8 cellular contexts compared by ENCODE assay signal in the genomic region with DNA sequence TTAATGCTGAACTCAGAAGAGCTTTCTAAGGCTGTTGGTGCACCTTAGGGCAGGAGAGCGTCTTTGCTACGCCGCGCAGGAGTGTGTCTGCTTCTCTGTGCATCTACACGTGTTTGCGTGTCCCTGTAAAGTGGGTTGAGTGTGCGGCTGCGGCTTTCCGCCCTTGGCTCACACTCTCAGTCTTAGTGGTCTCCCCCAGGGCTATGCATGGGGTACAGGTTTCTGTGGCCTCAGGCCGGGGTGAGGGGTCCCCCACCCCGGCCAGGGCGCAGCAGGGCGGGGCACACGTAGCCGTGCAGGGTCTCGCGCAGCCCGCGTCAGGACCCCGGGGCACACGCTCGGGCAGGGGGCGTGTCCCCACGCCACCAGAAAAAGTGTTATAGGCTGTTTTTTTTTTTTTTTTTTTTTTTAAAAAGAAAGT. TPM values are rescaled to one million over a fixed set of nuclear protein-coding genes. Genes with fewer than 3 reads are reported as not detected.
A peak's percentile ranks its signal among the peaks of the same experiment; 100 is the strongest.
DNase-seq lines count a peak whose midpoint lies in the region; FAIRE-seq and TF ChIP-seq lines count a peak whose summit lies in the region.

No MANE protein-coding gene starts in this region.

- H3K4me3 ChIP-seq in epithelial cell of esophagus (ENCODE audit: low read length): peak overlapping the region; percentile 60
- peak overlapping the region; percentile 70 to 99 (median 80) for H3K4me3 ChIP-seq in stomach

- peaks cover 17 to 41% (median 24%) of the 10 kb centered on the region in 4 donors for H3K4me1 ChIP-seq in stomach

- no peaks in the 10 kb centered on the region for H3K9me3 Mint-ChIP-seq in nephron

- TF ChIP-seq EP300 in stomach (IDR thresholded peaks at IDR 0.05): no peak

- TF ChIP-seq CTCF in epithelial cell of esophagus (IDR thresholded peaks at IDR 0.05; ENCODE audit: insufficient read depth, low read depth, low read length, missing control alignments): no peak
- no peak for TF ChIP-seq CTCF in nephron (IDR thresholded peaks at IDR 0.05; ENCODE audit: unreplicated experiment in 3 of 3)
- TF ChIP-seq CTCF in stomach (IDR thresholded peaks at IDR 0.05): no peak

- peak overlapping the region; percentile 92 to 100 (median 95) for H3K27ac ChIP-seq in stomach

- peak overlapping the region; percentile 93 to 95 (median 95) for H3K4me3 Mint-ChIP-seq in nephron

- peaks cover 3% of the 10 kb centered on the region for H3K36me3 Mint-ChIP-seq in nephron (ENCODE audit: low read depth)

- POLR2A ChIA-PET in HEK293T (lab: Yijun Ruan, JAX): interaction anchor here (0.7 to 1.7 kb wide), 5 partner anchors 10 to 128 kb away, joined by 3 to 4 read pairs (median 3); partner anchors contain the start of genes CNEP1R1 and HEATR3

- intact Hi-C loops in stomach (cut with DNase I; ENCODE audit: low total_unique reads): no loop called here

- no peaks in the 10 kb centered on the region for H3K27me3 ChIP-seq in stomach

- TF ChIP-seq POLR2A in GM12892 (IDR thresholded peaks at IDR 0.05; ENCODE audit: low read depth, low read length): no peak
- TF ChIP-seq POLR2A in stomach (IDR thresholded peaks at IDR 0.05): no peak

- CTCF ChIA-PET in HEK293T (lab: Yijun Ruan, JAX): interaction anchor here (0.9 kb wide), 1 partner anchor 58 kb away, joined by 4 read pairs; no protein-coding TSS in a partner anchor

- peaks cover 3% of the 10 kb centered on the region for H3K27me3 Mint-ChIP-seq in nephron (ENCODE audit: low read depth)

- H3K4me1 Mint-ChIP-seq in nephron: peaks cover 33% of the 10 kb centered on the region

- DNase-seq in GM12892 (ENCODE audit: insufficient read length) (peak; percentile 72), HEK293T (ENCODE audit: extremely low spot score) (no peak), NAMALWA (ENCODE audit: low spot score) (peak; percentile 86), epithelial cell of esophagus (ENCODE audit: low read depth) (peak; percentile 44), stomach (peak; percentile 49), NCI-H2196 treated with DMSO at 0.1 percent for 48 hours (lab: John Stamatoyannopoulos, UW; ENCODE audit: unreplicated experiment) (no peak)
- DNase-seq in activated CD8-positive, alpha-beta memory T cell treated with anti-CD3 and anti-CD28 coated beads, Interleukin-2, amount 50 U/mL, for 1 hour (ENCODE audit: extremely low read depth): peak; percentile 31

- no peak for FAIRE-seq in GM12892 (lab: Jason Lieb, UNC)

- H3K36me3 ChIP-seq in stomach: no peaks in the 10 kb centered on the region

- no peaks in the 10 kb centered on the region for H3K9me3 ChIP-seq in stomach

- H3K27ac Mint-ChIP-seq in nephron: peak overlapping the region; percentile 95 to 98 (median 96)

- WGBS in stomach, 5 donors: 0 to 1% (median 0%) methylated on average over 23 to 24 of the region's 24 CpGs

TF ChIP-seq in HEK293T, 16 proteins besides CTCF, POLR2A, EP300 and RAD21:
- TF ChIP-seq SP1 (IDR thresholded peaks at IDR 0.05): no peak
- no peak for TF ChIP-seq ELF4 (IDR thresholded peaks at IDR 0.05)
- no peak for TF ChIP-seq NFRKB (IDR thresholded peaks at IDR 0.05)
- TF ChIP-seq L3MBTL2 (conservative IDR thresholded peaks at IDR 0.05): peak; percentile 64; the same call in 1 of the 2 replicates
- no peak for TF ChIP-seq HDGF (IDR thresholded peaks at IDR 0.05; ENCODE audit: borderline replicate concordance)
- no peak for TF ChIP-seq ARNT (IDR thresholded peaks at IDR 0.05)
- no peak for TF ChIP-seq CTBP1 (IDR thresholded peaks at IDR 0.05; ENCODE audit: borderline replicate concordance)
- no peak for TF ChIP-seq TARDBP (IDR thresholded peaks at IDR 0.05)
- TF ChIP-seq FOXA1 (IDR thresholded peaks at IDR 0.05): no peak
- peak; percentile 65 for TF ChIP-seq ZNF384 (IDR thresholded peaks at IDR 0.05)
- TF ChIP-seq BHLHE40 (IDR thresholded peaks at IDR 0.05; ENCODE audit: borderline replicate concordance): no peak
- TF ChIP-seq, protein P1, sequence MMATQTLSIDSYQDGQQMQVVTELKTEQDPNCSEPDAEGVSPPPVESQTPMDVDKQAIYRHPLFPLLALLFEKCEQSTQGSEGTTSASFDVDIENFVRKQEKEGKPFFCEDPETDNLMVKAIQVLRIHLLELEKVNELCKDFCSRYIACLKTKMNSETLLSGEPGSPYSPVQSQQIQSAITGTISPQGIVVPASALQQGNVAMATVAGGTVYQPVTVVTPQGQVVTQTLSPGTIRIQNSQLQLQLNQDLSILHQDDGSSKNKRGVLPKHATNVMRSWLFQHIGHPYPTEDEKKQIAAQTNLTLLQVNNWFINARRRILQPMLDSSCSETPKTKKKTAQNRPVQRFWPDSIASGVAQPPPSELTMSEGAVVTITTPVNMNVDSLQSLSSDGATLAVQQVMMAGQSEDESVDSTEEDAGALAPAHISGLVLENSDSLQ (IDR thresholded peaks at IDR 0.05): no peak
- TF ChIP-seq FOXK2 (IDR thresholded peaks at IDR 0.05): no peak

RNA-seq across cellular contexts. Expression of gene TENT4B, which starts 0.7 kb away (rescaled TPM):
- 11.1 TPM for polyA plus RNA-seq in GM12892 (2012; ENCODE audit: missing spikeins)
- total RNA-seq in stomach: 10 to 100 TPM in 4 of 5 donors, 1 to 10 TPM in 1; 4.1 to 24.1 (median 14.9) TPM
- polyA plus RNA-seq in stomach: 1 to 10 TPM; 2.4 to 3.2 (median 2.8) TPM

Comparison
In these comparisons a context has a peak if more than half of its experiments do, and no peak if none do; other contexts are left out.
1. DNase-seq: peak in GM12892 (single experiment), NAMALWA (single experiment), activated CD8-positive, alpha-beta memory T cell treated with anti-CD3 and anti-CD28 coated beads, Interleukin-2, amount 50 U/mL, for 1 hour (single experiment), epithelial cell of esophagus (single experiment) and stomach (single experiment); none in HEK293T (single experiment) and NCI-H2196 treated with DMSO at 0.1 percent for 48 hours (single experiment).